In genomic region chr12:127398026-127398715, GRCh38 we compare ENCODE assay signal across 20 cellular contexts.
"Had no signal": no experiment of that assay in that cellular context is flagged by ENCODE, and none has a peak within 500 bp of the region (broad histone marks: within the 10 kb centered on the region; RNA-seq: fewer than 3 reads in every experiment).

No MANE protein-coding gene starts in this region.

- H3K4me3 ChIP-seq: ascending aorta, gastrocnemius medialis, mucosa of descending colon, neural progenitor cell, prostate gland, tibial artery had no signal

- DNase-seq: activated CD4-positive, alpha-beta T cell treated with anti-CD3 and anti-CD28 coated beads for 1 hour; activated CD8-positive, alpha-beta memory T cell treated with anti-CD3 and anti-CD28 coated beads for 24 hours; activated CD8-positive, alpha-beta memory T cell treated with anti-CD3 and anti-CD28 coated beads, Interleukin-2, amount 50 U/mL, for 48 hours; activated gamma-delta T cell; activated T-cell treated with anti-CD3 and anti-CD28 coated beads, Interleukin-2, amount 50 U/mL, for 72 hours; gastrocnemius medialis; head of caudate nucleus; left ventricle myocardium superior; mucosa of descending colon; naive B cell; right cardiac atrium; stimulated activated CD4-positive, alpha-beta T cell treated with anti-CD3 and anti-CD28 coated beads, Interleukin-2, amount 100 ng/mL, for 24 hours; stimulated activated naive CD8-positive, alpha-beta T cell treated with anti-CD3 and anti-CD28 coated beads, Interleukin-15, Interleukin-2, amounts not matched to agents 100 U/mL and 50 U/mL, for 24 hours; substantia nigra; T-helper 1 cell; tibial artery had no signal

- H2AFZ ChIP-seq: neural progenitor cell had no signal

- H3K27ac ChIP-seq: ascending aorta, gastrocnemius medialis, neural progenitor cell, prostate gland, tibial artery, VCaP had no signal

- H3K27me3 ChIP-seq: ascending aorta, gastrocnemius medialis, neural progenitor cell, tibial artery had no signal

- H3K9me3 ChIP-seq: ascending aorta, gastrocnemius medialis, mucosa of descending colon, prostate gland, tibial artery had no signal

- H3K4me1 ChIP-seq: ascending aorta, gastrocnemius medialis, prostate gland, tibial artery had no signal

- H3K4me2 ChIP-seq: neural progenitor cell had no signal

- H3K9ac ChIP-seq: neural progenitor cell had no signal

- ATAC-seq: activated T-cell treated with anti-CD3 and anti-CD28 coated beads, Interleukin-2, amount 50 U/mL, for 72 hours; gastrocnemius medialis; left ventricle myocardium superior; mucosa of descending colon; right cardiac atrium; stimulated activated naive CD8-positive, alpha-beta T cell treated with anti-CD3 and anti-CD28 coated beads, Interleukin-15, Interleukin-2, amounts not matched to agents 100 U/mL and 50 U/mL, for 24 hours had no signal

- H3K36me3 ChIP-seq: ascending aorta, gastrocnemius medialis, neural progenitor cell, prostate gland, tibial artery had no signal
